22 cellular contexts compared by ENCODE assay signal in the genomic region with DNA sequence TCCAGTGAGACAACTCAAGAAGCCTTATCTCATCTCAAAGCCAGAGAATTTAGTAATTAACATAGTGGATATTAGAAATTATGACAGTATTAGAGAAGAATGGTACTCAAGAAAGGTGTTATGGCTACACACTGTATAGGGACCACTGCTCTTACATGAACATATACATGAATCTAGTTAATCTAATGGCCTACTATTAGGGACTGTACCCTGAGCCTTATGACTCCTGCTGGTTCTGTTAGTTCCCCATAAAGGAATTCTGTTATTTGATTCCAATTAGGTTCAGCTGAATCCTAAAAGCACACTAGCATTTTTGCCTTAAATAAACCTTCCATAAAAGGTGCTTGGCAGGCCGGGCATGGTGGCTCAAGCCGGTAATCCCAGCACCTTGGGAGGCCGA.
"Had no signal": no experiment of that assay in that cellular context is flagged by ENCODE, and none has a peak within 500 bp of the region (broad histone marks: within the 10 kb centered on the region; RNA-seq: fewer than 3 reads in every experiment).

No MANE protein-coding gene starts in this region.

- H3K27ac ChIP-seq: left ventricle myocardium inferior, lower lobe of right lung, ovary, testis, tibial artery had no signal

- H3K4me3 ChIP-seq: dorsolateral prefrontal cortex, hepatocyte, left ventricle myocardium inferior, lower lobe of right lung, ovary, testis, tibial artery had no signal

- DNase-seq: cerebellar nuclear complex; dorsolateral prefrontal cortex; effector CD4-positive, alpha-beta T cell; head of caudate nucleus; left colon; left ventricle myocardium inferior; lower lobe of right lung; naive thymus-derived CD8-positive, alpha-beta T cell; nephron progenitor cell; nucleus accumbens; ovary; posterior cingulate gyrus; retina; stimulated activated CD4-positive, alpha-beta T cell treated with anti-CD3 and anti-CD28 coated beads, Interleukin-2, amount 100 ng/mL, for 24 hours; stimulated activated CD4-positive, alpha-beta T cell treated with anti-CD3 and anti-CD28 coated beads, Interleukin-4, amount 100 ng/mL, for 24 hours; stimulated activated naive CD8-positive, alpha-beta T cell treated with anti-CD3 and anti-CD28 coated beads, Interleukin-15, Interleukin-2, amounts not matched to agents 100 U/mL and 50 U/mL, for 24 hours; substantia nigra; testis; tibial artery had no signal

- H3K36me3 ChIP-seq: left ventricle myocardium inferior, lower lobe of right lung, ovary, tibial artery had no signal

- H3K9me3 ChIP-seq: left ventricle myocardium inferior, lower lobe of right lung, ovary, testis, tibial artery had no signal

- ATAC-seq: lower lobe of right lung; naive thymus-derived CD8-positive, alpha-beta T cell; sciatic nerve; stimulated activated memory B cell treated with anti-CD40 and anti-IgM and Interleukin-4, amounts not matched to agents 10 μg/mL and 1 μg/mL and 100 μg/mL, for 72 hours; stimulated activated naive CD8-positive, alpha-beta T cell treated with anti-CD3 and anti-CD28 coated beads, Interleukin-15, Interleukin-2, amounts not matched to agents 100 U/mL and 50 U/mL, for 24 hours had no signal

- H3K27me3 ChIP-seq: dorsolateral prefrontal cortex, hepatocyte, ovary, testis, tibial artery had no signal
